ENCODE assay signal across 1 cellular context in genomic region chr3:150110097-150110496, GRCh38.
TF ChIP-seq lines count a peak whose summit lies in the region.

No MANE protein-coding gene starts in this region.

TF ChIP-seq in HepG2, 621 proteins besides CTCF, POLR2A, EP300 and RAD21 (continued from another document):
- no peak for TF ChIP-seq ZNF646 (CRISPR knock-in tag; IDR thresholded peaks at IDR 0.05)
- TF ChIP-seq MAFF (IDR thresholded peaks at IDR 0.05; ENCODE audit: low read depth, low read length), result peak; percentile 20; the same call in 1 of the 2 replicates
